Comparison of ENCODE assay signal across 9 cellular contexts in genomic region chr3:129577925-129578742, GRCh38. TPM values are rescaled to one million over a fixed set of nuclear protein-coding genes. Genes with fewer than 3 reads are reported as not detected.
A peak's percentile ranks its signal among the peaks of the same experiment; 100 is the strongest.
DNase-seq lines count a peak whose midpoint lies in the region; TF ChIP-seq lines count a peak whose summit lies in the region.
"Had no signal": no experiment of that assay in that cellular context is flagged by ENCODE, and none has a peak within 500 bp of the region (broad histone marks: within the 10 kb centered on the region; RNA-seq: fewer than 3 reads in every experiment).

No MANE protein-coding gene starts in this region.

- no peaks in the 10 kb centered on the region for H3K27me3 ChIP-seq in MM.1S (replicated peaks; ENCODE audit: insufficient read depth, low read length)
- no peaks in the 10 kb centered on the region for H3K27me3 ChIP-seq in tibial nerve
- H3K27me3 ChIP-seq in neural progenitor cell, result no peaks in the 10 kb centered on the region

- no peak for TF ChIP-seq EP300 in tibial nerve (IDR thresholded peaks at IDR 0.05)

- H3K4me1 ChIP-seq in MM.1S (ENCODE audit: low read length) (peaks cover 23% of the 10 kb centered on the region), tibial nerve (peaks cover 0 to 45% (median 33%) of the 10 kb centered on the region in 4 donors), neural progenitor cell (peaks cover 18% of the 10 kb centered on the region)

- H3K27ac Mint-ChIP-seq in neural progenitor cell, result no peak overlapping the region

- H3K36me3 ChIP-seq in MM.1S (replicated peaks; ENCODE audit: insufficient read depth, low read length) (no peaks in the 10 kb centered on the region), tibial nerve (peaks cover 0 to 100% (median 0%) of the 10 kb centered on the region in 3 donors), neural progenitor cell (no peaks in the 10 kb centered on the region)

- no peak overlapping the region for H3K4me3 Mint-ChIP-seq in neural progenitor cell

- H3F3A ChIP-seq in MM.1S (ENCODE audit: insufficient read depth, low read length) (peaks cover 9% of the 10 kb centered on the region; the same call in 1 of the 2 replicates), neural progenitor cell (ENCODE audit: low read depth) (no peaks in the 10 kb centered on the region)

- TF ChIP-seq CTCF in MM.1S (IDR thresholded peaks at IDR 0.05; ENCODE audit: low read length) (no peak), tibial nerve (IDR thresholded peaks at IDR 0.05) (no peak), neural progenitor cell (IDR thresholded peaks at IDR 0.05) (no peak)

- peak; percentile 91 for TF ChIP-seq POLR2A in erythroblast (IDR thresholded peaks at IDR 0.05; ENCODE audit: low read length)
- no peak for TF ChIP-seq POLR2A in tibial nerve (IDR thresholded peaks at IDR 0.05)

- H3K9ac ChIP-seq in MM.1S (ENCODE audit: low read length) (no peak overlapping the region), neural progenitor cell (no peak overlapping the region)

- H3K4me2 ChIP-seq in MM.1S (ENCODE audit: low read depth, low read length) (no peak overlapping the region), neural progenitor cell (no peak overlapping the region)

- no peaks in the 10 kb centered on the region for H3K9me3 ChIP-seq in MM.1S (replicated peaks; ENCODE audit: insufficient read depth, low read length)
- no peaks in the 10 kb centered on the region for H3K9me3 ChIP-seq in tibial nerve
- H3K9me3 ChIP-seq in neural progenitor cell (ENCODE audit: low read depth), result no peaks in the 10 kb centered on the region

- H3K4me3 ChIP-seq in MM.1S (ENCODE audit: low read length) (no peak overlapping the region), tibial nerve (no peak overlapping the region), neural progenitor cell (no peak overlapping the region)

- H3K27ac ChIP-seq in MM.1S (ENCODE audit: low read length), result peak overlapping the region; percentile 86; the same call in 1 of the 2 replicates
- H3K27ac ChIP-seq in tibial nerve, result peak overlapping the region in 3 of 4 donors; percentile 84 to 91 (median 89)
- H3K27ac ChIP-seq in neural progenitor cell, result no peak overlapping the region

- WGBS in tibial nerve, 2 donors, result 65 to 66% methylated on average over 18 to 19 of the region's 21 CpGs

- H3K4me1 Mint-ChIP-seq in neural progenitor cell, result peaks cover 8% of the 10 kb centered on the region

- peaks cover 12% of the 10 kb centered on the region for H3K27me3 Mint-ChIP-seq in neural progenitor cell (ENCODE audit: insufficient read depth, low read depth)

- H3K9me3 Mint-ChIP-seq in neural progenitor cell, result no peaks in the 10 kb centered on the region

- no peak overlapping the region for H2AFZ ChIP-seq in MM.1S (ENCODE audit: low read length)
- H2AFZ ChIP-seq in neural progenitor cell (replicated peaks), result no peak overlapping the region

- no peaks in the 10 kb centered on the region for H4K20me1 ChIP-seq in MM.1S (ENCODE audit: insufficient read depth, low read length)
- no peaks in the 10 kb centered on the region for H4K20me1 ChIP-seq in neural progenitor cell (ENCODE audit: low read depth)

- DNase-seq in activated gamma-delta T cell treated with Interleukin-2 at 50 U/mL for 16 hours (peak; percentile 38), activated gamma-delta T cell (lab: John Stamatoyannopoulos, UW) (no peak), MM.1S (no peak), erythroblast (lab: John Stamatoyannopoulos, UW) (peak; percentile 64 to 70), tibial nerve (ENCODE audit: low spot score in 2 of 2) (no peak), NCI-H1092 (lab: John Stamatoyannopoulos, UW) (no peak), neural progenitor cell (ENCODE audit: low spot score) (no peak), cortex of kidney (lab: John Stamatoyannopoulos, UW) (no peak)

- no peaks in the 10 kb centered on the region for H3K36me3 Mint-ChIP-seq in neural progenitor cell

- no peaks in the 10 kb centered on the region for H3K9me2 ChIP-seq in MM.1S (replicated peaks; ENCODE audit: insufficient read depth, low read length)

- H3K79me2 ChIP-seq in MM.1S (ENCODE audit: low read length), result no peaks in the 10 kb centered on the region
- H3K79me2 ChIP-seq in neural progenitor cell (ENCODE audit: low read depth), result no peaks in the 10 kb centered on the region

RNA-seq across cellular contexts. Expression of gene PLXND1, which starts 28.3 kb away (rescaled TPM):
- total RNA-seq in tibial nerve, result 100 to 1,000 TPM; 155 to 300 (median 197) TPM
- 9.0 and 12.9 TPM in 2 replicates for total RNA-seq in neural progenitor cell (ENCODE audit: low replicate concordance)

RNA-seq across cellular contexts. Expression of gene H1-8, which starts 35.2 kb away (rescaled TPM):
- total RNA-seq in tibial nerve, result not detected
- total RNA-seq in neural progenitor cell (ENCODE audit: low replicate concordance), result not detected in 2 replicates
- total RNA-seq: epithelial cell of proximal tubule had no signal

RNA-seq across cellular contexts. Expression of gene RHO, which starts 49.7 kb away (rescaled TPM):
- total RNA-seq in tibial nerve (not detected), neural progenitor cell (ENCODE audit: low replicate concordance) (not detected in 2 replicates)
- total RNA-seq: epithelial cell of proximal tubule had no signal

Comparison
In these comparisons a context has a peak if more than half of its experiments do, and no peak if none do; other contexts are left out.
1. DNase-seq: peak in activated gamma-delta T cell treated with Interleukin-2 at 50 U/mL for 16 hours (single experiment) and erythroblast (2 of 2); none in activated gamma-delta T cell (single experiment), MM.1S (single experiment), tibial nerve (0 of 2), NCI-H1092 (single experiment), neural progenitor cell (single experiment) and cortex of kidney (single experiment).
2. RNA of gene PLXND1, which starts 28.3 kb away (total RNA-seq): 155 to 300 TPM in tibial nerve; 9.0 to 12.9 TPM in neural progenitor cell; every median in the first group is over 10 times any median in the second.